1 cellular context compared by ENCODE assay signal in the genomic region with DNA sequence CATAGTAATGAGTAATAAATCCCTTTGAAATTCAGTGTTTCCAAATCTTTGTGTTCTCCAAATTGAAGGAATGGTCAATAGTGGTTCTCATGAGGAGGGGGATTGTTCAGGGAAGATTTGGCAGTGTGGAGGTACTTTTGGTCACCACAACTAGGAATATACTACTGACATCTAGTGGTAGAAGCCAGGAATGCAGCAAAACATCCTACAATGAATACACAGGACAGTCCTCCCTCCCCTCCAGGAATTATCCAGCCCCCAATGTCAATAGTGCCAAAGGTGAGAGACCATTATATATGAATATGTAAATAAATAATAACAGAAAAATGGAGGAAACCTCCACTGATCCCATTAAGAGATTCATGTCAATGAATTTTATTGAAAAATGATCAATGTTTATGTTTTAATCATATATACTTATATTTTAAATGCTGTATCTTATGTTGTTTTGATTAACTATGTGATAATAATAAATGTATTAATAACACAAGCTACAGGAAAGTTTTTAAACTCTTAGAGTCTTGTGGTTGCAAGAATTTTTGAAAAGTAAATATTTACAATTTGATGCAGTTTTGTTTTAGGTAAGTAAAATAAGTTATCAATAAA.
TF ChIP-seq lines count a peak whose summit lies in the region.

No MANE protein-coding gene starts in this region.

TF ChIP-seq in HCT116, 20 proteins besides CTCF, POLR2A, EP300 and RAD21 (continued from another document):
- TF ChIP-seq, protein P1, sequence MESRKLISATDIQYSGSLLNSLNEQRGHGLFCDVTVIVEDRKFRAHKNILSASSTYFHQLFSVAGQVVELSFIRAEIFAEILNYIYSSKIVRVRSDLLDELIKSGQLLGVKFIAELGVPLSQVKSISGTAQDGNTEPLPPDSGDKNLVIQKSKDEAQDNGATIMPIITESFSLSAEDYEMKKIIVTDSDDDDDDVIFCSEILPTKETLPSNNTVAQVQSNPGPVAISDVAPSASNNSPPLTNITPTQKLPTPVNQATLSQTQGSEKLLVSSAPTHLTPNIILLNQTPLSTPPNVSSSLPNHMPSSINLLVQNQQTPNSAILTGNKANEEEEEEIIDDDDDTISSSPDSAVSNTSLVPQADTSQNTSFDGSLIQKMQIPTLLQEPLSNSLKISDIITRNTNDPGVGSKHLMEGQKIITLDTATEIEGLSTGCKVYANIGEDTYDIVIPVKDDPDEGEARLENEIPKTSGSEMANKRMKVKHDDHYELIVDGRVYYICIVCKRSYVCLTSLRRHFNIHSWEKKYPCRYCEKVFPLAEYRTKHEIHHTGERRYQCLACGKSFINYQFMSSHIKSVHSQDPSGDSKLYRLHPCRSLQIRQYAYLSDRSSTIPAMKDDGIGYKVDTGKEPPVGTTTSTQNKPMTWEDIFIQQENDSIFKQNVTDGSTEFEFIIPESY (IDR thresholded peaks at IDR 0.05; ENCODE audit: extremely low read depth, insufficient replicate concordance, low read length), result no peak
- TF ChIP-seq ZNF274 (IDR thresholded peaks at IDR 0.05; ENCODE audit: low read depth, low read length), result no peak
- no peak for TF ChIP-seq SRF (IDR thresholded peaks at IDR 0.05; ENCODE audit: low read depth)
